Comparison of ENCODE assay signal across 8 cellular contexts in the genomic region with DNA sequence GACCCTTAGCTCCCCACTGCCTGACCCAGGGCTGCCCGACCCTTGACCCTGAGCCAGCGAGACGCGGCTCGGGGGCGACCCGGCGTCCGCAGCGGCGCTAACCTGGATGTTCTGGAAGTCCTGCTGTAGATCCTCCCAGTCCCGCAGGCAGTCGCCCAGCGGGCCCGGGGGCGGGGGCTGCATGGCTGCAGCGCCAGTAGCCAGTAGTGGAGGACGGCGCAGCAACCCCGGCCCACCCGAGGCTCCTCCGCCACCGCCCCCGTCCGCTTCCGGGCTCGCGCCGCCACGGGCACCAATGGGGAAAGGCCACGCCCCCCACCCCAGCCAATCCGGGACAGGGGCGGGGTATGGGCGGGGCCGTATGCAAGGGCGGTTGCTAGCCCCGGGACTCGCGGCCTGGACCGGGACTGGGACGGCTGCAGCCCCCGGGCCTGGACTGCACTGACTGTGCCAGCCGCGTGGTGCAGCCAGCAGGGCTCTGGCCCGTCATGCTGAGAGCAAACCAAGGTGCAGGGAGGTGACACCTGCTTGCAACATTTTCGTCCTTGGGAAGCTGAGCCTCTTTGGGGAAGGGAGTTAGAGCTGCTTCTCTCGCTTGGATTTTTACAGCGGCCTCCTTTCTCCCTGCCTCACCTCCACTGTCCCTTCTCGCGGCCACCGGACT. TPM values are rescaled to one million over a fixed set of nuclear protein-coding genes. Genes with fewer than 3 reads are reported as not detected.
DNase-seq lines count a peak whose midpoint lies in the region; ATAC-seq, FAIRE-seq and TF ChIP-seq lines count a peak whose summit lies in the region.

TSS of gene TMEM120A (minus strand) at position 208 of the 664 bp plus-strand sequence. CDS start at position 183, 25 bp downstream.

- H3K9me3 ChIP-seq in OCI-LY3 (ENCODE audit: insufficient read depth, low read length) (no peaks in the 10 kb centered on the region), endothelial cell of umbilical vein (replicated peaks; ENCODE audit: control insufficient read depth, insufficient read depth, low read length) (no peaks in the 10 kb centered on the region)

- intact Hi-C loops in endothelial cell of umbilical vein (cut with micrococcal nuclease): loop anchor here (1.0 to 2.0 kb wide), 2 partner anchors 80 to 115 kb away; partner anchors contain the start of genes POR and RHBDD2

- peak; percentile 82 for ATAC-seq in GM21528 (IDR thresholded peaks at IDR 0.05; ENCODE audit: low FRiP score, unreplicated experiment)

- H4K20me1 ChIP-seq in OCI-LY3 (ENCODE audit: insufficient read depth, low read length) (no peaks in the 10 kb centered on the region), endothelial cell of umbilical vein (replicated peaks; ENCODE audit: control insufficient read depth, extremely low read depth, insufficient read depth, low read length) (no peaks in the 10 kb centered on the region)

- POLR2A ChIA-PET in endothelial cell of umbilical vein (lab: Charles Lee): interaction anchor here (0.8 kb wide), 1 partner anchor 79 kb away, joined by 4 read pairs; no protein-coding TSS in a partner anchor

- H3K4me3 ChIP-seq in OCI-LY3 (ENCODE audit: low read length) (peak within 1 kb of the TSS; percentile 96), endothelial cell of umbilical vein (replicated peaks in 1 of 3; ENCODE audit: insufficient read depth in 1 of 3, low read depth in 1 of 3, low read length in 3 of 3) (peak within 1 kb of the TSS; percentile 53 to 96 (median 57))

- DNase-seq in DMS114 treated with DMSO at 0.1 percent for 48 hours (lab: John Stamatoyannopoulos, UW; ENCODE audit: unreplicated experiment): peak; percentile 81
- peak; percentile 98 for DNase-seq in HuH-7.5 (ENCODE audit: low spot score)
- DNase-seq in activated CD8-positive, alpha-beta memory T cell treated with anti-CD3 and anti-CD28 coated beads, Interleukin-2, amount 50 U/mL, for 48 hours: peak; percentile 98
- DNase-seq in endothelial cell of umbilical vein (ENCODE audit: low read depth, low spot score): peak; percentile 95
- peak; percentile 90 for DNase-seq in middle frontal gyrus (ENCODE audit: extremely low spot score, low spot score)
- peak; percentile 85 to 93 for DNase-seq in stimulated activated CD8-positive, alpha-beta memory T cell treated with anti-CD3 and anti-CD28 coated beads, Interleukin-2, amount 100 ng/mL, for 1 hour (ENCODE audit: low read depth in 2 of 2)

- peak; percentile 94 for FAIRE-seq in endothelial cell of umbilical vein (lab: Jason Lieb, UNC)

- H3K9me1 ChIP-seq in endothelial cell of umbilical vein (replicated peaks; ENCODE audit: control insufficient read depth, extremely low read depth, insufficient read depth, low read length): no peaks in the 10 kb centered on the region

- H3K79me2 ChIP-seq in OCI-LY3 (ENCODE audit: low read length): no peaks in the 10 kb centered on the region
- H3K79me2 ChIP-seq in endothelial cell of umbilical vein (ENCODE audit: control insufficient read depth, insufficient read depth, low read length): no peaks in the 10 kb centered on the region

- dilution Hi-C loops in endothelial cell of umbilical vein (cut with MboI; ENCODE audit: extremely low pct_ligation_motif_present, low sequenced_read_pairs): no loop called here

- peak; percentile 78 for TF ChIP-seq POLR2A in endothelial cell of umbilical vein (IDR thresholded peaks at IDR 0.05; ENCODE audit: low read depth, low read length)

- CTCF ChIA-PET in endothelial cell of umbilical vein (lab: Charles Lee): interaction anchor here (1.0 to 2.4 kb wide), 3 partner anchors 14 to 78 kb away, joined by 3 to 6 read pairs (median 3); no protein-coding TSS in a partner anchor

- peak within 1 kb of the TSS; percentile 74 for H3K4me2 ChIP-seq in OCI-LY3 (ENCODE audit: low read length)
- H3K4me2 ChIP-seq in endothelial cell of umbilical vein (ENCODE audit: insufficient read depth, low read length): peak within 1 kb of the TSS; percentile 76

- H3K4me1 ChIP-seq in OCI-LY3 (ENCODE audit: low read length): peaks cover 12% of the 10 kb centered on the region
- H3K4me1 ChIP-seq in endothelial cell of umbilical vein (ENCODE audit: control insufficient read depth, extremely low read depth, insufficient read depth, low read length): peaks cover 4% of the 10 kb centered on the region

- H2AFZ ChIP-seq in OCI-LY3 (ENCODE audit: low read depth, low read length): peak within 1 kb of the TSS; percentile 55; the same call in 1 of the 2 replicates
- peak within 1 kb of the TSS; percentile 97 for H2AFZ ChIP-seq in endothelial cell of umbilical vein (ENCODE audit: low read depth, low read length)

- no TSS peak for BruUV-seq in endothelial cell of umbilical vein (replicated peaks; lab: Mats Ljungman, UMichigan)

- no peaks in the 10 kb centered on the region for H3K27me3 ChIP-seq in OCI-LY3 (ENCODE audit: low read depth, low read length)
- H3K27me3 ChIP-seq in endothelial cell of umbilical vein (ENCODE audit: control insufficient read depth in 2 of 2, insufficient read depth in 2 of 2, low read length in 2 of 2): no peaks in the 10 kb centered on the region

- TF ChIP-seq CTCF in OCI-LY3 (IDR thresholded peaks at IDR 0.05; ENCODE audit: low read depth, low read length) (no peak), endothelial cell of umbilical vein (IDR thresholded peaks at IDR 0.05; ENCODE audit: extremely low read depth in 1 of 2, insufficient read depth in 1 of 2, low read depth in 1 of 2, low read length in 2 of 2) (peak in 1 of 2 donors; percentile 19)

- H3K36me3 ChIP-seq in OCI-LY3 (replicated peaks; ENCODE audit: low read depth, low read length): no peaks in the 10 kb centered on the region
- peaks cover 0 to 10% of the 10 kb centered on the region in 2 experiments for H3K36me3 ChIP-seq in endothelial cell of umbilical vein (ENCODE audit: control insufficient read depth in 2 of 2, extremely low read depth in 1 of 2, insufficient read depth in 2 of 2, low read length in 2 of 2)

- H3K27ac ChIP-seq in OCI-LY3 (ENCODE audit: low read length) (no peak within 1 kb of the TSS), endothelial cell of umbilical vein (ENCODE audit: insufficient read depth, low read depth, low read length) (peak within 1 kb of the TSS; percentile 40)

- H3K9ac ChIP-seq in OCI-LY3 (ENCODE audit: low read length): peak within 1 kb of the TSS; percentile 64
- peak within 1 kb of the TSS; percentile 50 for H3K9ac ChIP-seq in endothelial cell of umbilical vein (replicated peaks; ENCODE audit: extremely low read depth, insufficient read depth, low read length)

TF ChIP-seq in endothelial cell of umbilical vein, 7 proteins besides CTCF, POLR2A, EP300 and RAD21:
- TF ChIP-seq GATA2 (IDR thresholded peaks at IDR 0.05; ENCODE audit: insufficient read depth, insufficient read length, low read depth, low read length) (no peak), JUN (IDR thresholded peaks at IDR 0.05; ENCODE audit: borderline replicate concordance, insufficient read depth, insufficient read length, low read depth) (no peak), POLR2AphosphoS5 (IDR thresholded peaks at IDR 0.05; ENCODE audit: insufficient read depth, low read depth, low read length) (peak; percentile 80), FOS (IDR thresholded peaks at IDR 0.05; ENCODE audit: borderline replicate concordance, insufficient read depth, low read length) (no peak), MYC (IDR thresholded peaks at IDR 0.05; ENCODE audit: low read depth, low read length) (no peak), EZH2 (IDR thresholded peaks at IDR 0.05; ENCODE audit: borderline replicate concordance, low read depth, low read length, severe bottlenecking) (no peak)
- TF ChIP-seq, protein P1, sequence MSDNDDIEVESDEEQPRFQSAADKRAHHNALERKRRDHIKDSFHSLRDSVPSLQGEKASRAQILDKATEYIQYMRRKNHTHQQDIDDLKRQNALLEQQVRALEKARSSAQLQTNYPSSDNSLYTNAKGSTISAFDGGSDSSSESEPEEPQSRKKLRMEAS (IDR thresholded peaks at IDR 0.05; ENCODE audit: insufficient read depth, insufficient read length): peak; percentile 11

RNA-seq across cellular contexts. Expression of gene TMEM120A, which starts in this region (rescaled TPM):
- total RNA-seq in endothelial cell of umbilical vein: 38.6 and 47.3 TPM in 2 replicates
- 133 and 159 TPM in 2 replicates for polyA plus RNA-seq in endothelial cell of umbilical vein
- polyA plus RNA-seq in endothelial cell of umbilical vein (2011; cell fraction: cytosol; rRNA removed): 66.5 and 77.8 TPM in 2 replicates
- polyA plus RNA-seq in endothelial cell of umbilical vein (2011; cell fraction: nucleus; rRNA removed): 103 and 122 TPM in 2 replicates
- 39.2 and 54.9 TPM in 2 replicates for polyA plus RNA-seq in endothelial cell of umbilical vein (2012)
- polyA minus RNA-seq in endothelial cell of umbilical vein: 147 and 172 TPM in 2 replicates
- 17.0 TPM for polyA minus RNA-seq in endothelial cell of umbilical vein (2011; cell fraction: cytosol; rRNA and poly(A)+ RNA removed)
- polyA minus RNA-seq in endothelial cell of umbilical vein (2011; cell fraction: nucleus; rRNA and poly(A)+ RNA removed): 24.8 and 35.9 TPM in 2 replicates
